In genomic region chr2:88016086-88016947, GRCh38 we compare ENCODE assay signal across 1 cellular context.
TF ChIP-seq lines count a peak whose summit lies in the region.

RNU2-63P (minus strand) TSS chr2:88016547.

TF ChIP-seq in HepG2, 621 proteins besides CTCF, POLR2A, EP300 and RAD21 (continued from another document and continues in another):
- TF ChIP-seq, protein P1, sequence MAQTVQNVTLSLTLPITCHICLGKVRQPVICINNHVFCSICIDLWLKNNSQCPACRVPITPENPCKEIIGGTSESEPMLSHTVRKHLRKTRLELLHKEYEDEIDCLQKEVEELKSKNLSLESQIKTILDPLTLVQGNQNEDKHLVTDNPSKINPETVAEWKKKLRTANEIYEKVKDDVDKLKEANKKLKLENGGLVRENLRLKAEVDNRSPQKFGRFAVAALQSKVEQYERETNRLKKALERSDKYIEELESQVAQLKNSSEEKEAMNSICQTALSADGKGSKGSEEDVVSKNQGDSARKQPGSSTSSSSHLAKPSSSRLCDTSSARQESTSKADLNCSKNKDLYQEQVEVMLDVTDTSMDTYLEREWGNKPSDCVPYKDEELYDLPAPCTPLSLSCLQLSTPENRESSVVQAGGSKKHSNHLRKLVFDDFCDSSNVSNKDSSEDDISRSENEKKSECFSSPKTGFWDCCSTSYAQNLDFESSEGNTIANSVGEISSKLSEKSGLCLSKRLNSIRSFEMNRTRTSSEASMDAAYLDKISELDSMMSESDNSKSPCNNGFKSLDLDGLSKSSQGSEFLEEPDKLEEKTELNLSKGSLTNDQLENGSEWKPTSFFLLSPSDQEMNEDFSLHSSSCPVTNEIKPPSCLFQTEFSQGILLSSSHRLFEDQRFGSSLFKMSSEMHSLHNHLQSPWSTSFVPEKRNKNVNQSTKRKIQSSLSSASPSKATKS (CRISPR knock-in tag; IDR thresholded peaks at IDR 0.05) = no peak
- TF ChIP-seq BORCS8-MEF2B (CRISPR knock-in tag; IDR thresholded peaks at IDR 0.05) (0 out of 2 replicates have a peak, but pooled peaks have one; percentile 60), ZNF3 (CRISPR knock-in tag; IDR thresholded peaks at IDR 0.05) (peak; percentile 44; the same call in 1 of the 2 replicates), ZFP36L1 (CRISPR knock-in tag; IDR thresholded peaks at IDR 0.05) (no peak), ZNF670 (CRISPR knock-in tag; IDR thresholded peaks at IDR 0.05; ENCODE audit: borderline replicate concordance) (peak; percentile 61; the same call in 1 of the 2 replicates), ZNF264 (CRISPR knock-in tag; IDR thresholded peaks at IDR 0.05) (peak; percentile 14; the same call in 1 of the 2 replicates), HHEX (CRISPR knock-in tag; IDR thresholded peaks at IDR 0.05) (no peak), LCORL (IDR thresholded peaks at IDR 0.05) (no peak), LCORL (CRISPR knock-in tag; IDR thresholded peaks at IDR 0.05) (peak; percentile 48; the same call in 1 of the 2 replicates), SAP130 (CRISPR knock-in tag; IDR thresholded peaks at IDR 0.05; ENCODE audit: low read depth) (peak; percentile 64), ATAD3A (CRISPR knock-in tag; IDR thresholded peaks at IDR 0.05) (no peak), ZFP36L2 (CRISPR knock-in tag; IDR thresholded peaks at IDR 0.05) (no peak), CEBPG (CRISPR knock-in tag; IDR thresholded peaks at IDR 0.05) (no peak), ZNF678 (CRISPR knock-in tag; IDR thresholded peaks at IDR 0.05) (no peak), SMYD3 (CRISPR knock-in tag; IDR thresholded peaks at IDR 0.05) (peak; percentile 61; the same call in 1 of the 2 replicates), ISX (CRISPR knock-in tag; conservative IDR thresholded peaks at IDR 0.05) (no peak), ZNF704 (CRISPR knock-in tag; IDR thresholded peaks at IDR 0.05; ENCODE audit: borderline replicate concordance) (peak; percentile 46; the same call in 1 of the 2 replicates), CBFB (CRISPR knock-in tag; IDR thresholded peaks at IDR 0.05) (peak; percentile 13), ZNF792 (CRISPR knock-in tag; IDR thresholded peaks at IDR 0.05) (peak; percentile 90), ZNF337 (CRISPR knock-in tag; IDR thresholded peaks at IDR 0.05; ENCODE audit: borderline replicate concordance, low read depth) (0 out of 2 replicates have a peak, but pooled peaks have one; percentile 48), ZMYM4 (CRISPR knock-in tag; IDR thresholded peaks at IDR 0.05) (peak; percentile 67), CREM (IDR thresholded peaks at IDR 0.05) (peak; percentile 89), CREM (CRISPR knock-in tag; IDR thresholded peaks at IDR 0.05) (no peak), KAT7 (CRISPR knock-in tag; IDR thresholded peaks at IDR 0.05; ENCODE audit: borderline replicate concordance) (peak; percentile 21; the same call in 1 of the 2 replicates), SOX6 (IDR thresholded peaks at IDR 0.05) (no peak), SOX6 (CRISPR knock-in tag; IDR thresholded peaks at IDR 0.05) (peak; percentile 42; the same call in 1 of the 2 replicates), FOSL2 (CRISPR knock-in tag; IDR thresholded peaks at IDR 0.05) (peak; percentile 40), ZNF501 (CRISPR knock-in tag; IDR thresholded peaks at IDR 0.05) (peak; percentile 90), ZC3H13 (CRISPR knock-in tag; IDR thresholded peaks at IDR 0.05) (peak; percentile 58; the same call in 1 of the 2 replicates), ZBTB3 (CRISPR knock-in tag; IDR thresholded peaks at IDR 0.05; ENCODE audit: borderline replicate concordance, low read depth) (peak; percentile 90), ZC3H4 (CRISPR knock-in tag; IDR thresholded peaks at IDR 0.05; ENCODE audit: borderline replicate concordance) (peak; percentile 96), SSRP1 (CRISPR knock-in tag; IDR thresholded peaks at IDR 0.05) (peak; percentile 95; the same call in 1 of the 2 replicates), JUNB (CRISPR knock-in tag; IDR thresholded peaks at IDR 0.05; ENCODE audit: borderline replicate concordance) (peak; percentile 79), FOXC1 (CRISPR knock-in tag; IDR thresholded peaks at IDR 0.05; ENCODE audit: borderline replicate concordance) (peak; percentile 66; the same call in 1 of the 2 replicates), ZIK1 (CRISPR knock-in tag; IDR thresholded peaks at IDR 0.05; ENCODE audit: borderline replicate concordance, low read depth) (peak; percentile 41; the same call in 1 of the 2 replicates), ZNF616 (CRISPR knock-in tag; IDR thresholded peaks at IDR 0.05; ENCODE audit: low read depth) (peak; percentile 55; the same call in 1 of the 2 replicates), NR2F2 (IDR thresholded peaks at IDR 0.05; ENCODE audit: borderline replicate concordance, low read depth) (peak; percentile 90; the same call in 1 of the 2 replicates), ZNF687 (CRISPR knock-in tag; IDR thresholded peaks at IDR 0.05) (no peak), SIN3A (IDR thresholded peaks at IDR 0.05; ENCODE audit: borderline replicate concordance, low read depth, low read length) (peak; percentile 86), KMT2B (CRISPR knock-in tag; IDR thresholded peaks at IDR 0.05) (peak; percentile 87), MYNN (CRISPR knock-in tag; IDR thresholded peaks at IDR 0.05; ENCODE audit: low read depth) (no peak)
- TF ChIP-seq, protein P2, sequence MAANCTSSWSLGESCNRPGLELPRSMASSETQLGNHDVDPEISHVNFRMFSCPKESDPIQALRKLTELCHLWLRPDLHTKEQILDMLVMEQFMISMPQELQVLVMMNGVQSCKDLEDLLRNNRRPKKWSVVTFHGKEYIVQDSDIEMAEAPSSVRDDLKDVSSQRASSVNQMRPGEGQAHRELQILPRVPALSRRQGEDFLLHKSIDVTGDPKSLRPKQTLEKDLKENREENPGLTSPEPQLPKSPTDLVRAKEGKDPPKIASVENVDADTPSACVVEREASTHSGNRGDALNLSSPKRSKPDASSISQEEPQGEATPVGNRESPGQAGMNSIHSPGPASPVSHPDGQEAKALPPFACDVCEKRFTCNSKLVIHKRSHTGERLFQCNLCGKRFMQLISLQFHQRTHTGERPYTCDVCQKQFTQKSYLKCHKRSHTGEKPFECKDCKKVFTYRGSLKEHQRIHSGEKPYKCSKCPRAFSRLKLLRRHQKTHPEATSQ (CRISPR knock-in tag; IDR thresholded peaks at IDR 0.05; ENCODE audit: borderline replicate concordance) = peak; percentile 78; the same call in 1 of the 2 replicates
- TF ChIP-seq, protein P3, sequence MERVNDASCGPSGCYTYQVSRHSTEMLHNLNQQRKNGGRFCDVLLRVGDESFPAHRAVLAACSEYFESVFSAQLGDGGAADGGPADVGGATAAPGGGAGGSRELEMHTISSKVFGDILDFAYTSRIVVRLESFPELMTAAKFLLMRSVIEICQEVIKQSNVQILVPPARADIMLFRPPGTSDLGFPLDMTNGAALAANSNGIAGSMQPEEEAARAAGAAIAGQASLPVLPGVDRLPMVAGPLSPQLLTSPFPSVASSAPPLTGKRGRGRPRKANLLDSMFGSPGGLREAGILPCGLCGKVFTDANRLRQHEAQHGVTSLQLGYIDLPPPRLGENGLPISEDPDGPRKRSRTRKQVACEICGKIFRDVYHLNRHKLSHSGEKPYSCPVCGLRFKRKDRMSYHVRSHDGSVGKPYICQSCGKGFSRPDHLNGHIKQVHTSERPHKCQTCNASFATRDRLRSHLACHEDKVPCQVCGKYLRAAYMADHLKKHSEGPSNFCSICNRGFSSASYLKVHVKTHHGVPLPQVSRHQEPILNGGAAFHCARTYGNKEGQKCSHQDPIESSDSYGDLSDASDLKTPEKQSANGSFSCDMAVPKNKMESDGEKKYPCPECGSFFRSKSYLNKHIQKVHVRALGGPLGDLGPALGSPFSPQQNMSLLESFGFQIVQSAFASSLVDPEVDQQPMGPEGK (CRISPR knock-in tag; IDR thresholded peaks at IDR 0.05) = peak; percentile 11; the same call in 1 of the 2 replicates
- TF ChIP-seq, protein P4, sequence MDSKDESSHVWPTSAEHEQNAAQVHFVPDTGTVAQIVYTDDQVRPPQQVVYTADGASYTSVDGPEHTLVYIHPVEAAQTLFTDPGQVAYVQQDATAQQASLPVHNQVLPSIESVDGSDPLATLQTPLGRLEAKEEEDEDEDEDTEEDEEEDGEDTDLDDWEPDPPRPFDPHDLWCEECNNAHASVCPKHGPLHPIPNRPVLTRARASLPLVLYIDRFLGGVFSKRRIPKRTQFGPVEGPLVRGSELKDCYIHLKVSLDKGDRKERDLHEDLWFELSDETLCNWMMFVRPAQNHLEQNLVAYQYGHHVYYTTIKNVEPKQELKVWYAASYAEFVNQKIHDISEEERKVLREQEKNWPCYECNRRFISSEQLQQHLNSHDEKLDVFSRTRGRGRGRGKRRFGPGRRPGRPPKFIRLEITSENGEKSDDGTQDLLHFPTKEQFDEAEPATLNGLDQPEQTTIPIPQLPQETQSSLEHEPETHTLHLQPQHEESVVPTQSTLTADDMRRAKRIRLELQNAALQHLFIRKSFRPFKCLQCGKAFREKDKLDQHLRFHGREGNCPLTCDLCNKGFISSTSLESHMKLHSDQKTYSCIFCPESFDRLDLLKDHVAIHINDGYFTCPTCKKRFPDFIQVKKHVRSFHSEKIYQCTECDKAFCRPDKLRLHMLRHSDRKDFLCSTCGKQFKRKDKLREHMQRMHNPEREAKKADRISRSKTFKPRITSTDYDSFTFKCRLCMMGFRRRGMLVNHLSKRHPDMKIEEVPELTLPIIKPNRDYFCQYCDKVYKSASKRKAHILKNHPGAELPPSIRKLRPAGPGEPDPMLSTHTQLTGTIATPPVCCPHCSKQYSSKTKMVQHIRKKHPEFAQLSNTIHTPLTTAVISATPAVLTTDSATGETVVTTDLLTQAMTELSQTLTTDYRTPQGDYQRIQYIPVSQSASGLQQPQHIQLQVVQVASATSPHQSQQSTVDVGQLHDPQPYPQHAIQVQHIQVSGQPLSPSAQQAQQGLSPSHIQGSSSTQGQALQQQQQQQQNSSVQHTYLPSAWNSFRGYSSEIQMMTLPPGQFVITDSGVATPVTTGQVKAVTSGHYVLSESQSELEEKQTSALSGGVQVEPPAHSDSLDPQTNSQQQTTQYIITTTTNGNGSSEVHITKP (CRISPR knock-in tag; IDR thresholded peaks at IDR 0.05; ENCODE audit: low read depth) = peak; percentile 18; the same call in 1 of the 2 replicates
- TF ChIP-seq, protein P5, sequence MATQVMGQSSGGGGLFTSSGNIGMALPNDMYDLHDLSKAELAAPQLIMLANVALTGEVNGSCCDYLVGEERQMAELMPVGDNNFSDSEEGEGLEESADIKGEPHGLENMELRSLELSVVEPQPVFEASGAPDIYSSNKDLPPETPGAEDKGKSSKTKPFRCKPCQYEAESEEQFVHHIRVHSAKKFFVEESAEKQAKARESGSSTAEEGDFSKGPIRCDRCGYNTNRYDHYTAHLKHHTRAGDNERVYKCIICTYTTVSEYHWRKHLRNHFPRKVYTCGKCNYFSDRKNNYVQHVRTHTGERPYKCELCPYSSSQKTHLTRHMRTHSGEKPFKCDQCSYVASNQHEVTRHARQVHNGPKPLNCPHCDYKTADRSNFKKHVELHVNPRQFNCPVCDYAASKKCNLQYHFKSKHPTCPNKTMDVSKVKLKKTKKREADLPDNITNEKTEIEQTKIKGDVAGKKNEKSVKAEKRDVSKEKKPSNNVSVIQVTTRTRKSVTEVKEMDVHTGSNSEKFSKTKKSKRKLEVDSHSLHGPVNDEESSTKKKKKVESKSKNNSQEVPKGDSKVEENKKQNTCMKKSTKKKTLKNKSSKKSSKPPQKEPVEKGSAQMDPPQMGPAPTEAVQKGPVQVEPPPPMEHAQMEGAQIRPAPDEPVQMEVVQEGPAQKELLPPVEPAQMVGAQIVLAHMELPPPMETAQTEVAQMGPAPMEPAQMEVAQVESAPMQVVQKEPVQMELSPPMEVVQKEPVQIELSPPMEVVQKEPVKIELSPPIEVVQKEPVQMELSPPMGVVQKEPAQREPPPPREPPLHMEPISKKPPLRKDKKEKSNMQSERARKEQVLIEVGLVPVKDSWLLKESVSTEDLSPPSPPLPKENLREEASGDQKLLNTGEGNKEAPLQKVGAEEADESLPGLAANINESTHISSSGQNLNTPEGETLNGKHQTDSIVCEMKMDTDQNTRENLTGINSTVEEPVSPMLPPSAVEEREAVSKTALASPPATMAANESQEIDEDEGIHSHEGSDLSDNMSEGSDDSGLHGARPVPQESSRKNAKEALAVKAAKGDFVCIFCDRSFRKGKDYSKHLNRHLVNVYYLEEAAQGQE (IDR thresholded peaks at IDR 0.05; ENCODE audit: borderline replicate concordance in 1 of 2, low read depth in 1 of 2, low read length in 2 of 2) = peak in 1 of 2 experiments; percentile 72; a peak in 2 of 4 replicates
